Comparison of ENCODE assay signal across 16 cellular contexts in the genomic region with DNA sequence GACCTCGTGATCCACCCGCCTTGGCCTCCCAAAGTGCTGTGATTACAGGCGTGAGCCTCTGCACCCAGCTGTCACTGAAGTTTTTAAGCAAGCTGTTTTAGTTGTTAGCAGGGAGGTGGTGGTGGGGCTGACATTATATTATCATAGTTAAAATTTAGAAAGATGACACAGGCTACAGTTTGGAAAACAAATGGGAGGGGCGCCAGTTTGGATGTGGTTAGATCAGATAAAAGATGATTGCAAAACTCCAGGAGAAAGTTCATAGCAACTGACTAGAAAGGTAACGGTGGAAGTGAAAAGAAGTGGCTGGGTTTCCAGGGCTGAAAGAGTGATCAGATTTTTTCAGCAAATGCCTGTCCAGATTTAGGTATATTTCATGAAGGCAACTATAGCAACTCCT.
A peak's percentile ranks its signal among the peaks of the same experiment; 100 is the strongest.
DNase-seq lines count a peak whose midpoint lies in the region; ATAC-seq, FAIRE-seq and TF ChIP-seq lines count a peak whose summit lies in the region.
"Had no signal": no experiment of that assay in that cellular context is flagged by ENCODE, and none has a peak within 500 bp of the region (broad histone marks: within the 10 kb centered on the region; RNA-seq: fewer than 3 reads in every experiment).

No MANE protein-coding gene starts in this region.

- in situ Hi-C loops in HepG2 (cut with HindIII; ENCODE audit: extremely low pct_ligation_motif_present, low pct_unique_long_range_greater_than_20kb), result no loop called here

- intact Hi-C loops in HepG2 (cut with micrococcal nuclease; ENCODE audit: unreplicated experiment) (no loop called here), uterus (cut with DNase I; ENCODE audit: low total_unique reads) (no loop called here)

- H3K9ac ChIP-seq in HepG2 (ENCODE audit: insufficient read depth, low read depth, low read length) (no peak overlapping the region), MM.1S (ENCODE audit: low read length) (no peak overlapping the region)

- no peak for TF ChIP-seq RAD21 in HepG2 (CRISPR knock-in tag; IDR thresholded peaks at IDR 0.05)

- H2AFZ ChIP-seq in HepG2 (ENCODE audit: low read length), result no peak overlapping the region
- no peak overlapping the region for H2AFZ ChIP-seq in MM.1S (ENCODE audit: low read length)

- H3K4me1 ChIP-seq in HepG2 (ENCODE audit: insufficient read depth, low read length) (0 out of 2 replicates have a peak, but pooled peaks cover 4% of the 10 kb centered on the region), uterus (peaks cover 0 to 8% of the 10 kb centered on the region in 2 donors), MM.1S (ENCODE audit: low read length) (no peaks in the 10 kb centered on the region)
- H3K4me1 ChIP-seq: body of pancreas, Peyer's patch, thyroid gland had no signal

- peak; percentile 31 for DNase-seq in M059J (ENCODE audit: low read depth)
- peak; percentile 65 for DNase-seq in amniotic epithelial cell (ENCODE audit: low read depth)
- DNase-seq in HepG2 (ENCODE audit: low spot score), result no peak
- DNase-seq in uterus, result peak; percentile 60 to 85
- no peak for DNase-seq in MM.1S
- no peak for DNase-seq in mesenteric fat pad (ENCODE audit: low spot score)
- DNase-seq: activated T-cell treated with anti-CD3 and anti-CD28 coated beads, Interleukin-2, amount 50 U/mL, for 72 hours; body of pancreas; cortex of kidney; Karpas-422; NCI-H2227 treated with DMSO at 0.1 percent for 48 hours; Peyer's patch; T-helper 2 cell; thyroid gland had no signal

- TF ChIP-seq CTCF in HepG2 (CRISPR knock-in tag; IDR thresholded peaks at IDR 0.05), result no peak
- TF ChIP-seq CTCF in uterus (IDR thresholded peaks at IDR 0.05), result no peak
- no peak for TF ChIP-seq CTCF in MM.1S (IDR thresholded peaks at IDR 0.05; ENCODE audit: low read length)

- H3K4me3 ChIP-seq in HepG2 (replicated peaks in 1 of 3; ENCODE audit: insufficient read depth in 1 of 3, low read depth in 2 of 3, low read length in 3 of 3) (no peak overlapping the region), uterus (no peak overlapping the region), MM.1S (ENCODE audit: low read length) (no peak overlapping the region)
- H3K4me3 ChIP-seq: body of pancreas, Peyer's patch, thyroid gland had no signal

- H3K27ac ChIP-seq in HepG2 (ENCODE audit: extremely low read length, insufficient read depth, low read length) (no peak overlapping the region), uterus (peak overlapping the region; percentile 68 to 74), MM.1S (ENCODE audit: low read length) (no peak overlapping the region)
- H3K27ac ChIP-seq: body of pancreas, Peyer's patch, thyroid gland had no signal

- TF ChIP-seq EP300 in HepG2 (IDR thresholded peaks at IDR 0.05; ENCODE audit: low read depth in 2 of 2, low read length in 2 of 2), result no peak
- TF ChIP-seq EP300 in HepG2 (CRISPR knock-in tag; IDR thresholded peaks at IDR 0.05; ENCODE audit: borderline replicate concordance), result no peak

- no peaks in the 10 kb centered on the region for H3K9me2 ChIP-seq in MM.1S (replicated peaks; ENCODE audit: insufficient read depth, low read length)

- H3F3A ChIP-seq in MM.1S (ENCODE audit: insufficient read depth, low read length), result no peaks in the 10 kb centered on the region

- ATAC-seq in HepG2 (no peak), HG03520 (IDR thresholded peaks at IDR 0.05; ENCODE audit: unreplicated experiment) (no peak)
- ATAC-seq: activated T-cell treated with anti-CD3 and anti-CD28 coated beads, Interleukin-2, amount 50 U/mL, for 72 hours; body of pancreas; stimulated activated memory B cell treated with anti-CD40 and anti-IgM and Interleukin-4, amounts not matched to agents 10 μg/mL and 1 μg/mL and 100 μg/mL, for 72 hours had no signal

- CTCF ChIA-PET in HepG2 (lab: Yijun Ruan, JAX; ENCODE audit: low intra/inter-chr PET ratio, low total read pairs), result no interaction called here

- H3K4me2 ChIP-seq in HepG2 (ENCODE audit: low read depth, low read length), result no peak overlapping the region
- H3K4me2 ChIP-seq in MM.1S (ENCODE audit: low read depth, low read length), result no peak overlapping the region

- no peaks in the 10 kb centered on the region for H3K36me3 ChIP-seq in HepG2 (replicated peaks in 1 of 2; ENCODE audit: control insufficient read depth in 1 of 2, insufficient read depth in 2 of 2, low read length in 2 of 2)
- H3K36me3 ChIP-seq in uterus, result no peaks in the 10 kb centered on the region
- no peaks in the 10 kb centered on the region for H3K36me3 ChIP-seq in MM.1S (replicated peaks; ENCODE audit: insufficient read depth, low read length)
- H3K36me3 ChIP-seq: Peyer's patch, thyroid gland had no signal

- H4K20me1 ChIP-seq in HepG2 (ENCODE audit: insufficient read depth, low read length), result no peaks in the 10 kb centered on the region
- no peaks in the 10 kb centered on the region for H4K20me1 ChIP-seq in MM.1S (ENCODE audit: insufficient read depth, low read length)

- H3K27me3 ChIP-seq in HepG2 (ENCODE audit: control insufficient read depth in 1 of 2, insufficient read depth in 2 of 2, low read length in 2 of 2), result no peaks in the 10 kb centered on the region
- H3K27me3 ChIP-seq in uterus, result no peaks in the 10 kb centered on the region
- no peaks in the 10 kb centered on the region for H3K27me3 ChIP-seq in MM.1S (replicated peaks; ENCODE audit: insufficient read depth, low read length)
- H3K27me3 ChIP-seq: body of pancreas, Peyer's patch, thyroid gland had no signal

- BruUV-seq in HepG2 (replicated peaks; lab: Mats Ljungman, UMichigan), result no TSS peak

- H3K9me3 ChIP-seq in HepG2 (ENCODE audit: low read length) (no peaks in the 10 kb centered on the region), uterus (no peaks in the 10 kb centered on the region), MM.1S (replicated peaks; ENCODE audit: insufficient read depth, low read length) (no peaks in the 10 kb centered on the region)
- H3K9me3 ChIP-seq: body of pancreas, Peyer's patch, thyroid gland had no signal

- POLR2A ChIA-PET in HepG2 (lab: Yijun Ruan, JAX), result no interaction called here

- TF ChIP-seq POLR2A in HepG2 (IDR thresholded peaks at IDR 0.05; ENCODE audit: insufficient read depth in 1 of 2, low read depth in 2 of 2, low read length in 2 of 2) (no peak), uterus (IDR thresholded peaks at IDR 0.05) (no peak)

- H3K79me2 ChIP-seq in HepG2 (ENCODE audit: insufficient read depth, low read length), result no peaks in the 10 kb centered on the region
- no peaks in the 10 kb centered on the region for H3K79me2 ChIP-seq in MM.1S (ENCODE audit: low read length)

- 50% methylated on average over 5 of the region's 5 CpGs for WGBS in HepG2 (ENCODE audit: low lambda C conversion rate)

- FAIRE-seq in HepG2 (lab: Jason Lieb, UNC), result no peak

TF ChIP-seq in HepG2, 621 proteins besides CTCF, POLR2A, EP300 and RAD21:
- TF ChIP-seq CEBPB (IDR thresholded peaks at IDR 0.05; ENCODE audit: borderline replicate concordance, low read depth, low read length) (peak; percentile 14; the same call in 1 of the 2 replicates), ZMYM2 (CRISPR knock-in tag; IDR thresholded peaks at IDR 0.05) (no peak)
- TF ChIP-seq, protein P1, sequence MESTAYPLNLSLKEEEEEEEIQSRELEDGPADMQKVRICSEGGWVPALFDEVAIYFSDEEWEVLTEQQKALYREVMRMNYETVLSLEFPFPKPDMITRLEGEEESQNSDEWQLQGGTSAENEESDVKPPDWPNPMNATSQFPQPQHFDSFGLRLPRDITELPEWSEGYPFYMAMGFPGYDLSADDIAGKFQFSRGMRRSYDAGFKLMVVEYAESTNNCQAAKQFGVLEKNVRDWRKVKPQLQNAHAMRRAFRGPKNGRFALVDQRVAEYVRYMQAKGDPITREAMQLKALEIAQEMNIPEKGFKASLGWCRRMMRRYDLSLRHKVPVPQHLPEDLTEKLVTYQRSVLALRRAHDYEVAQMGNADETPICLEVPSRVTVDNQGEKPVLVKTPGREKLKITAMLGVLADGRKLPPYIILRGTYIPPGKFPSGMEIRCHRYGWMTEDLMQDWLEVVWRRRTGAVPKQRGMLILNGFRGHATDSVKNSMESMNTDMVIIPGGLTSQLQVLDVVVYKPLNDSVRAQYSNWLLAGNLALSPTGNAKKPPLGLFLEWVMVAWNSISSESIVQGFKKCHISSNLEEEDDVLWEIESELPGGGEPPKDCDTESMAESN (CRISPR knock-in tag; conservative IDR thresholded peaks at IDR 0.05), result 0 out of 2 replicates have a peak, but pooled peaks have one; percentile 21
TF ChIP-seq in HepG2: peak in this region for 2.

Comparison
In these comparisons a context has a peak if more than half of its experiments do, and no peak if none do; other contexts are left out.
1. DNase-seq: peak in M059J (single experiment), amniotic epithelial cell (single experiment) and uterus (2 of 2); none in HepG2 (single experiment), MM.1S (single experiment) and mesenteric fat pad (single experiment).
2. H3K27ac ChIP-seq: peak in uterus (2 of 2); none in HepG2 (single experiment) and MM.1S (single experiment).